In genomic region chr5:172806897-172807672, GRCh38 we compare ENCODE assay signal across 1 cellular context.
A peak's percentile ranks its signal among the peaks of the same experiment; 100 is the strongest.
TF ChIP-seq lines count a peak whose summit lies in the region.

No MANE protein-coding gene starts in this region.

TF ChIP-seq in K562, 482 proteins besides CTCF, POLR2A, EP300 and RAD21 (continued from another document and continues in another):
- TF ChIP-seq, protein P1, sequence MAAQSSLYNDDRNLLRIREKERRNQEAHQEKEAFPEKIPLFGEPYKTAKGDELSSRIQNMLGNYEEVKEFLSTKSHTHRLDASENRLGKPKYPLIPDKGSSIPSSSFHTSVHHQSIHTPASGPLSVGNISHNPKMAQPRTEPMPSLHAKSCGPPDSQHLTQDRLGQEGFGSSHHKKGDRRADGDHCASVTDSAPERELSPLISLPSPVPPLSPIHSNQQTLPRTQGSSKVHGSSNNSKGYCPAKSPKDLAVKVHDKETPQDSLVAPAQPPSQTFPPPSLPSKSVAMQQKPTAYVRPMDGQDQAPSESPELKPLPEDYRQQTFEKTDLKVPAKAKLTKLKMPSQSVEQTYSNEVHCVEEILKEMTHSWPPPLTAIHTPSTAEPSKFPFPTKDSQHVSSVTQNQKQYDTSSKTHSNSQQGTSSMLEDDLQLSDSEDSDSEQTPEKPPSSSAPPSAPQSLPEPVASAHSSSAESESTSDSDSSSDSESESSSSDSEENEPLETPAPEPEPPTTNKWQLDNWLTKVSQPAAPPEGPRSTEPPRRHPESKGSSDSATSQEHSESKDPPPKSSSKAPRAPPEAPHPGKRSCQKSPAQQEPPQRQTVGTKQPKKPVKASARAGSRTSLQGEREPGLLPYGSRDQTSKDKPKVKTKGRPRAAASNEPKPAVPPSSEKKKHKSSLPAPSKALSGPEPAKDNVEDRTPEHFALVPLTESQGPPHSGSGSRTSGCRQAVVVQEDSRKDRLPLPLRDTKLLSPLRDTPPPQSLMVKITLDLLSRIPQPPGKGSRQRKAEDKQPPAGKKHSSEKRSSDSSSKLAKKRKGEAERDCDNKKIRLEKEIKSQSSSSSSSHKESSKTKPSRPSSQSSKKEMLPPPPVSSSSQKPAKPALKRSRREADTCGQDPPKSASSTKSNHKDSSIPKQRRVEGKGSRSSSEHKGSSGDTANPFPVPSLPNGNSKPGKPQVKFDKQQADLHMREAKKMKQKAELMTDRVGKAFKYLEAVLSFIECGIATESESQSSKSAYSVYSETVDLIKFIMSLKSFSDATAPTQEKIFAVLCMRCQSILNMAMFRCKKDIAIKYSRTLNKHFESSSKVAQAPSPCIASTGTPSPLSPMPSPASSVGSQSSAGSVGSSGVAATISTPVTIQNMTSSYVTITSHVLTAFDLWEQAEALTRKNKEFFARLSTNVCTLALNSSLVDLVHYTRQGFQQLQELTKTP (IDR thresholded peaks at IDR 0.05; ENCODE audit: low read depth in 1 of 2, partially characterized antibody in 2 of 2) = peak; percentile 16 to 57
- TF ChIP-seq RFX7 (CRISPR knock-in tag; IDR thresholded peaks at IDR 0.05) (0 out of 2 replicates have a peak, but pooled peaks have one; percentile 15), ARNT (IDR thresholded peaks at IDR 0.05) (0 out of 4 replicates have a peak, but pooled peaks of 1 of the 2 experiments have one; percentile 38), SUPT5H (IDR thresholded peaks at IDR 0.05) (peak; percentile 78), ZNF24 (IDR thresholded peaks at IDR 0.05) (no peak), CUX1 (CRISPR knock-in tag; IDR thresholded peaks at IDR 0.05) (no peak), GATAD2B (IDR thresholded peaks at IDR 0.05; ENCODE audit: borderline replicate concordance) (no peak), YY1 (IDR thresholded peaks at IDR 0.05; ENCODE audit: borderline replicate concordance in 1 of 3, control insufficient read depth in 1 of 3, extremely low read depth in 1 of 3, insufficient read depth in 3 of 3, insufficient read length in 1 of 3, insufficient replicate concordance in 2 of 3, low read depth in 1 of 3, low read length in 2 of 3) (peak in 1 of 3 experiments; percentile 61), DACH1 (IDR thresholded peaks at IDR 0.05; ENCODE audit: partially characterized antibody) (no peak), ZBTB5 (IDR thresholded peaks at IDR 0.05) (no peak), SRSF9 (IDR thresholded peaks at IDR 0.05; ENCODE audit: borderline replicate concordance, low read depth, low read length) (no peak), MAZ (CRISPR knock-in tag; conservative IDR thresholded peaks at IDR 0.05 in 1 of 2, IDR thresholded peaks at IDR 0.05 in 1 of 2) (peak in 1 of 2 experiments; percentile 68; a peak in 1 of 4 replicates), EGR1 (conservative IDR thresholded peaks at IDR 0.05) (peak; percentile 69), PURB (CRISPR knock-in tag; IDR thresholded peaks at IDR 0.05; ENCODE audit: low read depth) (no peak), E4F1 (CRISPR knock-in tag; IDR thresholded peaks at IDR 0.05; ENCODE audit: borderline replicate concordance) (no peak), GABPB2 (CRISPR knock-in tag; conservative IDR thresholded peaks at IDR 0.05) (no peak), RREB1 (CRISPR knock-in tag; IDR thresholded peaks at IDR 0.05) (no peak), E2F6 (IDR thresholded peaks at IDR 0.05; ENCODE audit: borderline replicate concordance in 1 of 2, extremely low read depth in 1 of 2, insufficient read depth in 1 of 2, insufficient read length in 1 of 2, low read depth in 1 of 2, low read length in 1 of 2, poor library complexity in 1 of 2, severe bottlenecking in 1 of 2) (peak; percentile 35 to 72), HNRNPH1 (optimal IDR thresholded peaks at IDR 0.05; ENCODE audit: low read depth, low read length) (no peak), RBFOX2 (IDR thresholded peaks at IDR 0.05; ENCODE audit: low read depth, low read length) (peak; percentile 63), FOXM1 (IDR thresholded peaks at IDR 0.05; ENCODE audit: low read depth) (no peak), FOXM1 (CRISPR knock-in tag; IDR thresholded peaks at IDR 0.05; ENCODE audit: low read depth) (no peak), ZFX (CRISPR knock-in tag; IDR thresholded peaks at IDR 0.05) (peak; percentile 33; the same call in 1 of the 2 replicates), POLR2H (tag; IDR thresholded peaks at IDR 0.05; ENCODE audit: low read depth) (peak; percentile 80)
- TF ChIP-seq, protein P2, sequence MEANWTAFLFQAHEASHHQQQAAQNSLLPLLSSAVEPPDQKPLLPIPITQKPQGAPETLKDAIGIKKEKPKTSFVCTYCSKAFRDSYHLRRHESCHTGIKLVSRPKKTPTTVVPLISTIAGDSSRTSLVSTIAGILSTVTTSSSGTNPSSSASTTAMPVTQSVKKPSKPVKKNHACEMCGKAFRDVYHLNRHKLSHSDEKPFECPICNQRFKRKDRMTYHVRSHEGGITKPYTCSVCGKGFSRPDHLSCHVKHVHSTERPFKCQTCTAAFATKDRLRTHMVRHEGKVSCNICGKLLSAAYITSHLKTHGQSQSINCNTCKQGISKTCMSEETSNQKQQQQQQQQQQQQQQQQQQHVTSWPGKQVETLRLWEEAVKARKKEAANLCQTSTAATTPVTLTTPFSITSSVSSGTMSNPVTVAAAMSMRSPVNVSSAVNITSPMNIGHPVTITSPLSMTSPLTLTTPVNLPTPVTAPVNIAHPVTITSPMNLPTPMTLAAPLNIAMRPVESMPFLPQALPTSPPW (CRISPR knock-in tag; IDR thresholded peaks at IDR 0.05) = peak; percentile 87
- TF ChIP-seq, protein P3, sequence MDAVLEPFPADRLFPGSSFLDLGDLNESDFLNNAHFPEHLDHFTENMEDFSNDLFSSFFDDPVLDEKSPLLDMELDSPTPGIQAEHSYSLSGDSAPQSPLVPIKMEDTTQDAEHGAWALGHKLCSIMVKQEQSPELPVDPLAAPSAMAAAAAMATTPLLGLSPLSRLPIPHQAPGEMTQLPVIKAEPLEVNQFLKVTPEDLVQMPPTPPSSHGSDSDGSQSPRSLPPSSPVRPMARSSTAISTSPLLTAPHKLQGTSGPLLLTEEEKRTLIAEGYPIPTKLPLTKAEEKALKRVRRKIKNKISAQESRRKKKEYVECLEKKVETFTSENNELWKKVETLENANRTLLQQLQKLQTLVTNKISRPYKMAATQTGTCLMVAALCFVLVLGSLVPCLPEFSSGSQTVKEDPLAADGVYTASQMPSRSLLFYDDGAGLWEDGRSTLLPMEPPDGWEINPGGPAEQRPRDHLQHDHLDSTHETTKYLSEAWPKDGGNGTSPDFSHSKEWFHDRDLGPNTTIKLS (IDR thresholded peaks at IDR 0.05; ENCODE audit: borderline replicate concordance, low read depth) = peak; percentile 36; the same call in 1 of the 2 replicates
